ENCODE assay signal across 4 cellular contexts in the genomic region with DNA sequence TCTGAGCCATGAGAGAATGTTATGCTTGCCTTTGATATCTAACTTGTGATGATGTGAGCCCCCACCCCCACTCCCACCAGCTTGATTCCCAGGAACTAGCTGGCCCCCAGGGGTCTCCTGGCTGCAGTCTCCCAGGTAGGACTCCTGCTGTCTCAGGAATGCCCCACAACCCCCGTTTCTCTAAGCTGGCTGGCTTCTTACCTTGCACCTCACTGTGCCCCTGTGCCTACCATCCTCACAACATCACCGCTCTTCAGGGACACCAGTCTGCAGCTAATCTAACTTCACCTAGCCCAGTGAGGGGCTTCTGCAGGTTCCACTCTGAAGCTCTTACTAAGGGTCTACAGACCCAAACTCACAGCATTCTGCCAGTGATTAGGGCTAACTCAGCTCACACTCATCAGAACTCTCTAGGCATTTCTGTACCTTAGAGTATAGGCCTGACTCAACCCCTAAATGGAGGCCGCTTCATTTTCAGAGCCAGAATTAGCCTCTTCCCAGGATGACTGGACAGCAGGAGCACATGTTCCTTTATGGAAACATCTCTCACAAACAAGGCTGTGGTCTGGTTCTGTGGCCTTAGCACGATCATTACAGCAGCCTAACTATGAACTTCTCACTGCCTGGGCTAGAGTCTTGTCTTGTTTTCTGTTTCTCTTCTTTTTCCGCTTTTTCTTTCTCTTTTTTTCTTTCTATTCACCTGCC.
TF ChIP-seq lines count a peak whose summit lies in the region.

No MANE protein-coding gene starts in this region.

TF ChIP-seq in SK-N-SH, 30 proteins besides CTCF, POLR2A, EP300 and RAD21:
- TF ChIP-seq ZBTB33 (IDR thresholded peaks at IDR 0.05; ENCODE audit: borderline replicate concordance, low read depth) (no peak), FOXM1 (IDR thresholded peaks at IDR 0.05; ENCODE audit: low read depth) (no peak), RCOR1 (IDR thresholded peaks at IDR 0.05; ENCODE audit: low read length) (no peak), TAF1 (IDR thresholded peaks at IDR 0.05; ENCODE audit: borderline replicate concordance, low read depth, low read length) (no peak), SIN3A (IDR thresholded peaks at IDR 0.05; ENCODE audit: borderline replicate concordance, low read depth, low read length) (no peak), USF1 (IDR thresholded peaks at IDR 0.05; ENCODE audit: borderline replicate concordance, low read depth) (no peak), TCF12 (IDR thresholded peaks at IDR 0.05) (no peak), RFX5 (IDR thresholded peaks at IDR 0.05; ENCODE audit: low read length) (no peak)
- TF ChIP-seq, protein P1, sequence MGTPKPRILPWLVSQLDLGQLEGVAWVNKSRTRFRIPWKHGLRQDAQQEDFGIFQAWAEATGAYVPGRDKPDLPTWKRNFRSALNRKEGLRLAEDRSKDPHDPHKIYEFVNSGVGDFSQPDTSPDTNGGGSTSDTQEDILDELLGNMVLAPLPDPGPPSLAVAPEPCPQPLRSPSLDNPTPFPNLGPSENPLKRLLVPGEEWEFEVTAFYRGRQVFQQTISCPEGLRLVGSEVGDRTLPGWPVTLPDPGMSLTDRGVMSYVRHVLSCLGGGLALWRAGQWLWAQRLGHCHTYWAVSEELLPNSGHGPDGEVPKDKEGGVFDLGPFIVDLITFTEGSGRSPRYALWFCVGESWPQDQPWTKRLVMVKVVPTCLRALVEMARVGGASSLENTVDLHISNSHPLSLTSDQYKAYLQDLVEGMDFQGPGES (IDR thresholded peaks at IDR 0.05; ENCODE audit: low read depth, low read length) = no peak

TF ChIP-seq in SK-N-SH treated with all-trans-retinoic acid at 6 μM for 48 hours, 23 proteins besides CTCF, POLR2A, EP300 and RAD21 (continues in another document):
- TF ChIP-seq TCF4 (CRISPR knock-in tag; IDR thresholded peaks at IDR 0.05; ENCODE audit: borderline replicate concordance) (no peak), OSR1 (CRISPR knock-in tag; IDR thresholded peaks at IDR 0.05) (no peak), SNAI2 (CRISPR knock-in tag; IDR thresholded peaks at IDR 0.05) (no peak), TSHZ2 (CRISPR knock-in tag; IDR thresholded peaks at IDR 0.05) (no peak), TOX (CRISPR knock-in tag; IDR thresholded peaks at IDR 0.05; ENCODE audit: borderline replicate concordance) (no peak), ISL1 (CRISPR knock-in tag; IDR thresholded peaks at IDR 0.05) (no peak), ZNF70 (CRISPR knock-in tag; IDR thresholded peaks at IDR 0.05) (no peak), ZFP30 (CRISPR knock-in tag; IDR thresholded peaks at IDR 0.05) (no peak), GLIS3 (CRISPR knock-in tag; IDR thresholded peaks at IDR 0.05) (no peak), ZNF8 (CRISPR knock-in tag; IDR thresholded peaks at IDR 0.05) (no peak), CSDC2 (CRISPR knock-in tag; IDR thresholded peaks at IDR 0.05) (no peak)
- TF ChIP-seq, protein P2, sequence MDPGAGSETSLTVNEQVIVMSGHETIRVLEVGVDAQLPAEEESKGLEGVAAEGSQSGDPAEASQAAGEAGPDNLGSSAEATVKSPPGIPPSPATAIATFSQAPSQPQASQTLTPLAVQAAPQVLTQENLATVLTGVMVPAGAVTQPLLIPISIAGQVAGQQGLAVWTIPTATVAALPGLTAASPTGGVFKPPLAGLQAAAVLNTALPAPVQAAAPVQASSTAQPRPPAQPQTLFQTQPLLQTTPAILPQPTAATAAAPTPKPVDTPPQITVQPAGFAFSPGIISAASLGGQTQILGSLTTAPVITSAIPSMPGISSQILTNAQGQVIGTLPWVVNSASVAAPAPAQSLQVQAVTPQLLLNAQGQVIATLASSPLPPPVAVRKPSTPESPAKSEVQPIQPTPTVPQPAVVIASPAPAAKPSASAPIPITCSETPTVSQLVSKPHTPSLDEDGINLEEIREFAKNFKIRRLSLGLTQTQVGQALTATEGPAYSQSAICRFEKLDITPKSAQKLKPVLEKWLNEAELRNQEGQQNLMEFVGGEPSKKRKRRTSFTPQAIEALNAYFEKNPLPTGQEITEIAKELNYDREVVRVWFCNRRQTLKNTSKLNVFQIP (CRISPR knock-in tag; IDR thresholded peaks at IDR 0.05; ENCODE audit: borderline replicate concordance, low read depth) = no peak

TF ChIP-seq in GM23338, 12 proteins besides CTCF, POLR2A, EP300 and RAD21 (continues in another document):
- TF ChIP-seq POLR2AphosphoS5 (IDR thresholded peaks at IDR 0.05; ENCODE audit: low read depth) = no peak
- no peak for TF ChIP-seq JUNB (IDR thresholded peaks at IDR 0.05; ENCODE audit: unreplicated experiment)
- TF ChIP-seq ZNF114 (CRISPR knock-in tag; IDR thresholded peaks at IDR 0.05) = no peak
- no peak for TF ChIP-seq EZH2 (IDR thresholded peaks at IDR 0.05; ENCODE audit: low read depth, unreplicated experiment)
- TF ChIP-seq STAT1 (IDR thresholded peaks at IDR 0.05; ENCODE audit: unreplicated experiment) = no peak
- TF ChIP-seq, protein P3, sequence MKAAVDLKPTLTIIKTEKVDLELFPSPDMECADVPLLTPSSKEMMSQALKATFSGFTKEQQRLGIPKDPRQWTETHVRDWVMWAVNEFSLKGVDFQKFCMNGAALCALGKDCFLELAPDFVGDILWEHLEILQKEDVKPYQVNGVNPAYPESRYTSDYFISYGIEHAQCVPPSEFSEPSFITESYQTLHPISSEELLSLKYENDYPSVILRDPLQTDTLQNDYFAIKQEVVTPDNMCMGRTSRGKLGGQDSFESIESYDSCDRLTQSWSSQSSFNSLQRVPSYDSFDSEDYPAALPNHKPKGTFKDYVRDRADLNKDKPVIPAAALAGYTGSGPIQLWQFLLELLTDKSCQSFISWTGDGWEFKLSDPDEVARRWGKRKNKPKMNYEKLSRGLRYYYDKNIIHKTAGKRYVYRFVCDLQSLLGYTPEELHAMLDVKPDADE (IDR thresholded peaks at IDR 0.05) = no peak
- no peak for TF ChIP-seq CREB1 (CRISPR knock-in tag; IDR thresholded peaks at IDR 0.05; ENCODE audit: low read depth)
- TF ChIP-seq NANOG (IDR thresholded peaks at IDR 0.05; ENCODE audit: borderline replicate concordance) = no peak

TF ChIP-seq in H1, 55 proteins besides CTCF, POLR2A, EP300 and RAD21:
- peak; percentile 50; the same call in 1 of the 2 replicates for TF ChIP-seq TEAD4 (IDR thresholded peaks at IDR 0.05; ENCODE audit: low read depth, low read length)
- no peak for TF ChIP-seq RXRA (IDR thresholded peaks at IDR 0.05; ENCODE audit: insufficient read depth, low read depth, low read length)
- TF ChIP-seq HDAC2 (IDR thresholded peaks at IDR 0.05; ENCODE audit: borderline replicate concordance in 1 of 2, low read depth in 2 of 2, low read length in 2 of 2) = 0 out of 4 replicates have a peak, but pooled peaks of 1 of the 2 experiments have one; percentile 28
